Comparison of ENCODE assay signal across 10 cellular contexts in genomic region chr7:100547872-100548271, GRCh38. TPM values are rescaled to one million over a fixed set of nuclear protein-coding genes. Genes with fewer than 3 reads are reported as not detected.
DNase-seq lines count a peak whose midpoint lies in the region; ATAC-seq and TF ChIP-seq lines count a peak whose summit lies in the region.
"Had no signal": no experiment of that assay in that cellular context is flagged by ENCODE, and none has a peak within 500 bp of the region (broad histone marks: within the 10 kb centered on the region; RNA-seq: fewer than 3 reads in every experiment).

No MANE protein-coding gene starts in this region.

- TF ChIP-seq CTCF in CD4-positive, alpha-beta T cell (IDR thresholded peaks at IDR 0.05) = no peak

- H3K9me3 ChIP-seq in CD4-positive, alpha-beta T cell (ENCODE audit: control insufficient read depth, low read length) = no peaks in the 10 kb centered on the region
- no peaks in the 10 kb centered on the region for H3K9me3 ChIP-seq in naive thymus-derived CD4-positive, alpha-beta T cell (ENCODE audit: control insufficient read depth in 2 of 3, low read length in 3 of 3)
- H3K9me3 ChIP-seq: mucosa of descending colon had no signal

- intact Hi-C loops in CD4-positive, alpha-beta T cell (cut with DNase I, micrococcal nuclease) = no loop called here
- intact Hi-C loops in naive thymus-derived CD4-positive, alpha-beta T cell (cut with micrococcal nuclease) = loop anchor here in 1 of 2 donors (2.0 kb wide), 1 partner anchor 69 kb away; the partner anchor contains the start of gene TSC22D4

- H3K4me3 ChIP-seq in naive thymus-derived CD4-positive, alpha-beta T cell (ENCODE audit: low read length) = no peak overlapping the region
- H3K4me3 ChIP-seq: mucosa of descending colon had no signal

- peaks cover 82% of the 10 kb centered on the region for H3K4me1 Mint-ChIP-seq in CD4-positive, alpha-beta T cell (ENCODE audit: low read depth)
- peaks cover 62 to 84% (median 77%) of the 10 kb centered on the region in 7 donors for H3K4me1 Mint-ChIP-seq in naive thymus-derived CD4-positive, alpha-beta T cell

- H3K4me3 Mint-ChIP-seq in CD4-positive, alpha-beta T cell = peak overlapping the region; percentile 47
- H3K4me3 Mint-ChIP-seq in naive thymus-derived CD4-positive, alpha-beta T cell = peak overlapping the region; percentile 50 to 82 (median 68)

- no peak for DNase-seq in CD4-positive, alpha-beta T cell
- DNase-seq in NCI-H226 (peak; percentile 48), HEK293T (ENCODE audit: extremely low spot score) (no peak)
- DNase-seq in naive thymus-derived CD4-positive, alpha-beta T cell = no peak
- DNase-seq: activated CD8-positive, alpha-beta memory T cell treated with anti-CD3 and anti-CD28 coated beads, Interleukin-2, amount 50 U/mL, for 48 hours; mucosa of descending colon had no signal

- H3K27me3 ChIP-seq in CD4-positive, alpha-beta T cell (ENCODE audit: control insufficient read depth, insufficient read depth, low read length) = no peaks in the 10 kb centered on the region
- H3K27me3 ChIP-seq in naive thymus-derived CD4-positive, alpha-beta T cell (ENCODE audit: control insufficient read depth in 2 of 2, insufficient read depth in 2 of 2, low read length in 2 of 2) = no peaks in the 10 kb centered on the region

- H3K9me3 Mint-ChIP-seq in CD4-positive, alpha-beta T cell = no peaks in the 10 kb centered on the region
- no peaks in the 10 kb centered on the region for H3K9me3 Mint-ChIP-seq in naive thymus-derived CD4-positive, alpha-beta T cell

- H3K27me3 Mint-ChIP-seq in CD4-positive, alpha-beta T cell = no peaks in the 10 kb centered on the region
- no peaks in the 10 kb centered on the region for H3K27me3 Mint-ChIP-seq in naive thymus-derived CD4-positive, alpha-beta T cell

- POLR2A ChIA-PET in CD4-positive, alpha-beta T cell (lab: Charles Lee) = interaction anchor here (1.1 to 4.3 kb wide), 6 partner anchors 9 to 118 kb away, joined by 3 to 32 read pairs (median 6); partner anchors contain the start of genes AGFG2, FBXO24, LRCH4 and MEPCE
- POLR2A ChIA-PET in naive thymus-derived CD4-positive, alpha-beta T cell (lab: Charles Lee) = interaction anchor here (1.0 to 4.0 kb wide), 8 partner anchors 9 to 72 kb away, joined by 3 to 32 read pairs (median 4); partner anchors contain the start of genes AGFG2, FBXO24, LRCH4 and TSC22D4
- POLR2A ChIA-PET in HEK293T (lab: Yijun Ruan, JAX) = interaction anchor here (1.6 kb wide), 1 partner anchor 39 kb away, joined by 7 read pairs; the partner anchor contains the start of gene FBXO24

- H3K4me1 ChIP-seq in naive thymus-derived CD4-positive, alpha-beta T cell (ENCODE audit: control insufficient read depth in 2 of 2, insufficient read depth in 2 of 2, low read length in 2 of 2) = peaks cover 60 to 72% of the 10 kb centered on the region in 2 donors

- peaks cover 6 to 19% (median 6%) of the 10 kb centered on the region in 3 experiments for H3K36me3 ChIP-seq in naive thymus-derived CD4-positive, alpha-beta T cell (ENCODE audit: control insufficient read depth in 2 of 3, insufficient read depth in 3 of 3, low read length in 3 of 3)

- CTCF ChIA-PET in CD4-positive, alpha-beta T cell (lab: Charles Lee) = interaction anchor here (1.3 to 3.9 kb wide), 2 partner anchors 11 to 17 kb away, joined by 4 to 47 read pairs; no protein-coding TSS in a partner anchor
- CTCF ChIA-PET in naive thymus-derived CD4-positive, alpha-beta T cell (lab: Charles Lee) = interaction anchor here (0.6 to 5.5 kb wide), 5 partner anchors 11 to 157 kb away, joined by 3 to 26 read pairs (median 4); no protein-coding TSS in a partner anchor
- CTCF ChIA-PET in HEK293T (lab: Yijun Ruan, JAX) = interaction anchor here (1.3 kb wide), 1 partner anchor 12 kb away, joined by 4 read pairs; no protein-coding TSS in a partner anchor

- H3K27ac ChIP-seq in CD4-positive, alpha-beta T cell (ENCODE audit: low read depth, low read length) = peak overlapping the region; percentile 63
- H3K27ac ChIP-seq in cingulate gyrus (ENCODE audit: low read depth, low read length) = peak overlapping the region; percentile 80
- peak overlapping the region; percentile 56 for H3K27ac ChIP-seq in naive thymus-derived CD4-positive, alpha-beta T cell (ENCODE audit: low read depth, low read length)

- H3K27ac Mint-ChIP-seq in CD4-positive, alpha-beta T cell = peak overlapping the region; percentile 73
- peak overlapping the region; percentile 77 to 95 (median 89) for H3K27ac Mint-ChIP-seq in naive thymus-derived CD4-positive, alpha-beta T cell

- H3K36me3 Mint-ChIP-seq in CD4-positive, alpha-beta T cell (ENCODE audit: low read depth) = peaks cover 33% of the 10 kb centered on the region
- H3K36me3 Mint-ChIP-seq in naive thymus-derived CD4-positive, alpha-beta T cell = peaks cover 7 to 24% (median 19%) of the 10 kb centered on the region in 5 donors

- no peak for ATAC-seq in CD4-positive, alpha-beta T cell (ENCODE audit: poor library complexity)
- ATAC-seq in naive thymus-derived CD4-positive, alpha-beta T cell = no peak
- ATAC-seq in HG02852 (IDR thresholded peaks at IDR 0.05; ENCODE audit: unreplicated experiment) (no peak), HG02970 (IDR thresholded peaks at IDR 0.05; ENCODE audit: low FRiP score, unreplicated experiment) (no peak), HG03432 (IDR thresholded peaks at IDR 0.05; ENCODE audit: unreplicated experiment) (no peak)

TF ChIP-seq in HEK293T, 16 proteins besides CTCF, POLR2A, EP300 and RAD21:
- TF ChIP-seq ELF4 (IDR thresholded peaks at IDR 0.05) (no peak), FOXA1 (IDR thresholded peaks at IDR 0.05) (no peak), L3MBTL2 (conservative IDR thresholded peaks at IDR 0.05) (no peak), FOXK2 (IDR thresholded peaks at IDR 0.05) (no peak), TARDBP (IDR thresholded peaks at IDR 0.05) (no peak), BHLHE40 (IDR thresholded peaks at IDR 0.05; ENCODE audit: borderline replicate concordance) (no peak), HDGF (IDR thresholded peaks at IDR 0.05; ENCODE audit: borderline replicate concordance) (no peak), LEF1 (IDR thresholded peaks at IDR 0.05; ENCODE audit: borderline replicate concordance) (no peak), CTBP1 (IDR thresholded peaks at IDR 0.05; ENCODE audit: borderline replicate concordance) (no peak), NFRKB (IDR thresholded peaks at IDR 0.05) (no peak), ZNF384 (IDR thresholded peaks at IDR 0.05) (no peak)
TF ChIP-seq in HEK293T: peak in this region for 0.

RNA-seq across cellular contexts. Expression of gene AGFG2, which starts 8.9 kb away (rescaled TPM):
- 1 to 10 TPM; 6.6 to 9.9 TPM for total RNA-seq in CD4-positive, alpha-beta T cell
- 10 to 100 TPM; 15.8 to 42.4 (median 23.3) TPM for total RNA-seq in naive thymus-derived CD4-positive, alpha-beta T cell
- 1 to 10 TPM; 5.7 to 9.8 TPM for polyA plus RNA-seq in naive thymus-derived CD4-positive, alpha-beta T cell

RNA-seq across cellular contexts. Expression of gene SAP25, which starts 25.8 kb away (rescaled TPM):
- 10 to 100 TPM; 52.0 to 53.4 TPM for total RNA-seq in CD4-positive, alpha-beta T cell
- total RNA-seq in naive thymus-derived CD4-positive, alpha-beta T cell = 100 to 1,000 TPM in 2 of 5 experiments, 10 to 100 TPM in 3; 29.1 to 174 (median 71.3) TPM
- under 1 TPM in 1 of 2 donors, not detected in 1; 0.48 TPM for polyA plus RNA-seq in naive thymus-derived CD4-positive, alpha-beta T cell

RNA-seq across cellular contexts. Expression of gene LRCH4, which starts 38.1 kb away (rescaled TPM):
- total RNA-seq in CD4-positive, alpha-beta T cell = 100 to 1,000 TPM; 313 to 317 TPM
- total RNA-seq in naive thymus-derived CD4-positive, alpha-beta T cell = 100 to 1,000 TPM; 199 to 504 (median 407) TPM
- 100 to 1,000 TPM; 143 to 199 TPM for polyA plus RNA-seq in naive thymus-derived CD4-positive, alpha-beta T cell

RNA-seq across cellular contexts. Expression of gene FBXO24, which starts 38.3 kb away (rescaled TPM):
- under 1 TPM; 0.66 to 0.78 TPM for total RNA-seq in CD4-positive, alpha-beta T cell
- 1 to 10 TPM in 4 of 5 experiments, under 1 TPM in 1; 0.75 to 3.1 (median 1.7) TPM for total RNA-seq in naive thymus-derived CD4-positive, alpha-beta T cell
- 1 to 10 TPM; 2.0 TPM for polyA plus RNA-seq in naive thymus-derived CD4-positive, alpha-beta T cell

RNA-seq across cellular contexts. Expression of gene PCOLCE, which starts 54.3 kb away (rescaled TPM):
- total RNA-seq in CD4-positive, alpha-beta T cell = 1 to 10 TPM; 6.7 to 7.5 TPM
- 10 to 100 TPM in 1 of 5 experiments, 1 to 10 TPM in 4; 9.1 to 11.7 (median 9.5) TPM for total RNA-seq in naive thymus-derived CD4-positive, alpha-beta T cell
- polyA plus RNA-seq in naive thymus-derived CD4-positive, alpha-beta T cell = under 1 TPM in 1 of 2 donors, not detected in 1; 0.64 TPM
